18 cellular contexts compared by ENCODE assay signal in the genomic region with DNA sequence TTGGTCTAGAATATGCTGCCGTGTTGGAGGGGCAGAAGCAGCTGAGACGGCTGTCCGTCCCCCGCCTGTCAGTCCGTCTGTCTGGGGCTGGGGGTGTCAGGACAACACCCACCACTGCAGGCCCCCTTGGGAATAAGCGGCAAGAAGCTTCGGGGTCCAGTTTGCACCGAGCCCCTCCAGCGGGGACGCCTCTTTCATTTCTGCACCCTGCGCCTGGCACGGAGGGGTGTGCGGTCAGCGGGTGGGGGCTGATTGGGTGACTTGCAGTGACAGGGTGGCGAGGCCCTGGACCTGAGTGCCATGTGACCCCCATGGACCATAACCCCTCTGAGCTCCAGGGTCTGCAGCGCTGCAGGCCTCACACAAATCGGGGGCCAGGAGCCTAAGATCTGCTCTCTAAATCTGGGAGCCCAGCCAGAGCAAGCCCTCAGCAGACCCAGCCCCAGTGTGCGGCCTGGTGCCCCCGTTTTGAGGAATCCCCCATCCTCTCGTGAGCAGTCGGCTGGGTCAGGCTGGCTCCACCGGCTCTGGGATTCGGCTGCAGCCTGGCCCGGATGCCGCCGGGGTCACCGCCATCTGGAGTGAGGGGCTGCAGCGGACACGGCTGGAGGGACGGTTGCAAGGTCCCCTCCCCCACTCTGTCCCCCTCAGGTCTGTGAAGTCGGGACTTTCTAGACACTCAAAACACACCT. TPM values are rescaled to one million over a fixed set of nuclear protein-coding genes. Genes with fewer than 3 reads are reported as not detected.
DNase-seq lines count a peak whose midpoint lies in the region; ATAC-seq, FAIRE-seq and TF ChIP-seq lines count a peak whose summit lies in the region.
"Had no signal": no experiment of that assay in that cellular context is flagged by ENCODE, and none has a peak within 500 bp of the region (broad histone marks: within the 10 kb centered on the region; RNA-seq: fewer than 3 reads in every experiment).

No MANE protein-coding gene starts in this region.

- no peak for TF ChIP-seq RAD21 in GM12878 (IDR thresholded peaks at IDR 0.05; ENCODE audit: insufficient read depth, low read depth, low read length)

- no peaks in the 10 kb centered on the region for H3K9me3 Mint-ChIP-seq in CD8-positive, alpha-beta T cell

- H3K27ac Mint-ChIP-seq in CD8-positive, alpha-beta T cell: no peak overlapping the region

- no peaks in the 10 kb centered on the region for H4K20me1 ChIP-seq in GM12878 (ENCODE audit: control insufficient read depth, insufficient read depth)

- BruUV-seq in GM12878 (replicated peaks; lab: Mats Ljungman, UMichigan): TSS peak; percentile 65

- no peaks in the 10 kb centered on the region for H3K9me3 ChIP-seq in CD8-positive, alpha-beta T cell (ENCODE audit: low read length)
- H3K9me3 ChIP-seq in GM12878 (replicated peaks; ENCODE audit: control insufficient read depth, insufficient read depth, low read length) (no peaks in the 10 kb centered on the region), small intestine (ENCODE audit: control insufficient read depth, low read depth) (no peaks in the 10 kb centered on the region)
- H3K9me3 ChIP-seq: ascending aorta had no signal

- TF ChIP-seq POLR2A in GM12878 (IDR thresholded peaks at IDR 0.05; ENCODE audit: low read depth, low read length): no peak

- H2AFZ ChIP-seq in GM12878 (ENCODE audit: control insufficient read depth, low read depth, low read length): peak overlapping the region; percentile 15; the same call in 1 of the 2 replicates
- H2AFZ ChIP-seq: PC-9 had no signal

- RAD21 ChIA-PET in GM12878 (lab: Charles Lee; ENCODE audit: unreplicated experiment): interaction anchor here (0.7 to 3.9 kb wide), 7 partner anchors 8 to 130 kb away, joined by 3 to 29 read pairs (median 5); a partner anchor contains a TSS

- H3K27me3 ChIP-seq in CD8-positive, alpha-beta T cell (ENCODE audit: insufficient read depth, low read length): no peaks in the 10 kb centered on the region
- no peaks in the 10 kb centered on the region; a peak in 1 of 4 replicates for H3K27me3 ChIP-seq in GM12878 (replicated peaks in 1 of 2; ENCODE audit: control insufficient read depth in 2 of 2, insufficient read depth in 2 of 2, low read length in 1 of 2)
- no peaks in the 10 kb centered on the region for H3K27me3 ChIP-seq in small intestine (ENCODE audit: control insufficient read depth in 2 of 2, insufficient read depth in 2 of 2, low read length in 2 of 2)
- H3K27me3 ChIP-seq: ascending aorta had no signal

- FAIRE-seq in GM12878 (lab: Jason Lieb, UNC): peak; percentile 23
- FAIRE-seq in small intestine (lab: Jason Lieb, UNC): no peak
- FAIRE-seq: colon, endothelial cell of umbilical vein, frontal cortex had no signal

- no peak for ATAC-seq in CD8-positive, alpha-beta T cell
- ATAC-seq in GM18907 (IDR thresholded peaks at IDR 0.05; ENCODE audit: unreplicated experiment) (peak; percentile 7), HG03378 (IDR thresholded peaks at IDR 0.05; ENCODE audit: unreplicated experiment) (peak; percentile 3), GM12878 (no peak), GM19023 (IDR thresholded peaks at IDR 0.05; ENCODE audit: unreplicated experiment) (no peak), HG03565 (IDR thresholded peaks at IDR 0.05; ENCODE audit: unreplicated experiment) (no peak)

- H3K4me3 ChIP-seq in CD8-positive, alpha-beta T cell (ENCODE audit: low read depth, low read length): peak overlapping the region; percentile 43
- peak overlapping the region; percentile 59 for H3K4me3 ChIP-seq in GM12878
- no peak overlapping the region for H3K4me3 ChIP-seq in small intestine (ENCODE audit: low read depth in 1 of 2, low read length in 2 of 2)
- H3K4me3 ChIP-seq: ascending aorta, PC-9 had no signal

- H3K4me2 ChIP-seq in GM12878 (ENCODE audit: control insufficient read depth, insufficient read depth): peak overlapping the region; percentile 96

- H3K27me3 Mint-ChIP-seq in CD8-positive, alpha-beta T cell (ENCODE audit: low read depth): peaks cover 6% of the 10 kb centered on the region

- no peak for TF ChIP-seq EP300 in GM12878 (IDR thresholded peaks at IDR 0.05; ENCODE audit: borderline replicate concordance in 1 of 2, control insufficient read depth in 1 of 2, low read depth in 2 of 2, low read length in 2 of 2)

- SMC1A ChIA-PET in GM12878 (lab: Charles Lee; ENCODE audit: uncharacterized antibody, unreplicated experiment): interaction anchor here (0.6 to 1.6 kb wide), 8 partner anchors 8 to 130 kb away, joined by 3 to 6 read pairs (median 4); a partner anchor contains a TSS

- in situ Hi-C loops in GM12878 (cut with MboI): no loop called here

- POLR2A ChIA-PET in CD8-positive, alpha-beta T cell (lab: Charles Lee): no interaction called here
- POLR2A ChIA-PET in GM12878 (lab: Charles Lee): interaction anchor here (0.8 to 5.2 kb wide), 6 partner anchors 9 to 136 kb away, joined by 3 to 30 read pairs (median 4); a partner anchor contains a TSS

- peak overlapping the region; percentile 65 for H3K4me3 Mint-ChIP-seq in CD8-positive, alpha-beta T cell

- H3K36me3 ChIP-seq in CD8-positive, alpha-beta T cell (ENCODE audit: insufficient read depth, low read length): no peaks in the 10 kb centered on the region
- H3K36me3 ChIP-seq in GM12878 (ENCODE audit: control insufficient read depth in 2 of 2, insufficient read depth in 2 of 2, low read length in 1 of 2) (peaks cover 0 to 8% of the 10 kb centered on the region in 2 experiments; a peak in 2 of 4 replicates), small intestine (ENCODE audit: control insufficient read depth in 2 of 2, insufficient read depth in 2 of 2, low read length in 2 of 2) (no peaks in the 10 kb centered on the region)
- H3K36me3 ChIP-seq: ascending aorta had no signal

- peaks cover 13% of the 10 kb centered on the region for H3K4me1 Mint-ChIP-seq in CD8-positive, alpha-beta T cell (ENCODE audit: low read depth)

- TF ChIP-seq CTCF in CD8-positive, alpha-beta T cell (IDR thresholded peaks at IDR 0.05): no peak
- no peak for TF ChIP-seq CTCF in GM12878 (IDR thresholded peaks at IDR 0.05 in 2 of 3, conservative IDR thresholded peaks at IDR 0.05 in 1 of 3; ENCODE audit: control insufficient read depth in 2 of 3, extremely low read depth in 1 of 3, insufficient read depth in 1 of 3, low read depth in 3 of 3, low read length in 3 of 3)

- peaks cover 78% of the 10 kb centered on the region for H3K79me2 ChIP-seq in GM12878 (ENCODE audit: control insufficient read depth, insufficient read depth, low read length)

- WGBS in GM12878 (ENCODE audit: insufficient coverage, insufficient replicate concordance, low lambda C conversion rate, missing lambda C conversion rate): 5% methylated on average over 31 of the region's 31 CpGs
- 70 to 74% (median 72%) methylated on average over 30 to 31 of the region's 31 CpGs for WGBS in small intestine, 3 donors

- peak in 1 of 7 experiments; percentile 6 for DNase-seq in CD8-positive, alpha-beta T cell
- no peak for DNase-seq in GM12878 (ENCODE audit: low read depth, low spot score)
- DNase-seq in NCI-H187 treated with DMSO at 0.1 percent for 48 hours (lab: John Stamatoyannopoulos, UW): no peak
- DNase-seq in small intestine: no peak
- DNase-seq: activated gamma-delta T cell, mammary epithelial cell, NCI-H187, PC-9 had no signal

- H3K36me3 Mint-ChIP-seq in CD8-positive, alpha-beta T cell: no peaks in the 10 kb centered on the region

- no peak overlapping the region for H3K27ac ChIP-seq in CD8-positive, alpha-beta T cell (ENCODE audit: low read depth, low read length)
- H3K27ac ChIP-seq in GM12878 (ENCODE audit: control insufficient read depth, insufficient read depth) (peak overlapping the region; percentile 89), small intestine (ENCODE audit: low read depth in 1 of 2, low read length in 1 of 2) (peak overlapping the region in 1 of 2 donors; percentile 33)
- H3K27ac ChIP-seq: ascending aorta, PC-9 had no signal

- H3K4me1 ChIP-seq in CD8-positive, alpha-beta T cell (ENCODE audit: insufficient read depth, low read length): peaks cover 8% of the 10 kb centered on the region
- H3K4me1 ChIP-seq in GM12878 (ENCODE audit: control insufficient read depth, insufficient read depth, low read length) (peaks cover 81% of the 10 kb centered on the region), small intestine (ENCODE audit: control insufficient read depth in 2 of 2, insufficient read depth in 1 of 2, low read depth in 1 of 2, low read length in 1 of 2) (no peaks in the 10 kb centered on the region)
- H3K4me1 ChIP-seq: ascending aorta had no signal

- intact Hi-C loops in CD8-positive, alpha-beta T cell (cut with DNase I, micrococcal nuclease): no loop called here
- intact Hi-C loops in GM12878 (cut with micrococcal nuclease; ENCODE audit: unreplicated experiment): loop anchor here (1.0 to 2.0 kb wide), 2 partner anchors 9 to 128 kb away; a partner anchor contains a TSS

- CTCF ChIA-PET in CD8-positive, alpha-beta T cell (lab: Charles Lee): no interaction called here
- CTCF ChIA-PET in GM12878 (lab: Yijun Ruan, JAX): interaction anchor here (1.1 to 1.9 kb wide), 5 partner anchors 13 to 71 kb away, joined by 3 to 5 read pairs (median 3); no protein-coding TSS in a partner anchor

- H3K9ac ChIP-seq in GM12878 (ENCODE audit: control insufficient read depth, insufficient read depth, low read length): peak overlapping the region; percentile 63

RNA-seq across cellular contexts. Expression of a gene that starts 8.3 kb away (rescaled TPM):
- total RNA-seq in CD8-positive, alpha-beta T cell: under 1 TPM; 0.11 to 0.31 TPM
- 44.9 and 56.6 TPM in 2 replicates for total RNA-seq in GM12878 (2013; cell fraction: nucleolus; rRNA removed)
- total RNA-seq in GM12878 (2014; rRNA removed) (2.3 and 2.8 TPM in 2 replicates), GM12878 (2014; rRNA removed; fragmentation: Illumina TruSeq; extraction: Trizol) (1.3 and 1.5 TPM in 2 replicates), GM12878 (2021) (35.4 and 42.6 TPM in 2 replicates)
- 4.5 TPM for polyA plus RNA-seq in GM12878 (2011; ENCODE audit: low read depth)
- polyA plus RNA-seq in GM12878 (2011; rRNA removed) (0.75 and 1.6 TPM in 2 replicates), GM12878 (2014; fragmentation: Illumina TruSeq; extraction: Trizol) (5.6 and 6.6 TPM in 2 replicates), GM12878 (2014; fragmentation: Nextera tagmentation; extraction: Ambion mirVana) (1 to 10 TPM in 1 of 2 experiments, under 1 TPM in 1; 0.69 to 1.5 TPM), GM12878 (2014; rRNA removed) (10.2 and 15.6 TPM in 2 replicates), GM12878 (2016; fragmentation: Nextera tagmentation; extraction: Ambion mirVana) (10 to 100 TPM; 14.2 to 14.9 TPM), small intestine (1 to 10 TPM; 1.4 to 5.7 (median 2.5) TPM)
- polyA plus RNA-seq in GM12878 (2011; cell fraction: cytosol; rRNA removed): 1.8 and 2.5 TPM in 2 replicates
- polyA plus RNA-seq in GM12878 (2011; cell fraction: nucleus; rRNA removed): 18.7 and 22.6 TPM in 2 replicates
- 12.9 and 17.4 TPM in 2 replicates for polyA plus RNA-seq in GM12878 (2012)
- polyA minus RNA-seq in GM12878 (2011; rRNA and poly(A)+ RNA removed): 1.7 and 7.0 TPM in 2 replicates
- polyA minus RNA-seq in GM12878 (2011; cell fraction: cytosol; rRNA and poly(A)+ RNA removed): 4.5 and 5.3 TPM in 2 replicates
- 4.8 and 7.7 TPM in 2 replicates for polyA minus RNA-seq in GM12878 (2011; cell fraction: nucleus; rRNA and poly(A)+ RNA removed)
- total RNA-seq: endothelial cell of umbilical vein, NCI-H460, renal cortical epithelial cell had no signal
- polyA plus RNA-seq: endothelial cell of umbilical vein had no signal

Comparison
In these comparisons a context has a peak if more than half of its experiments do, and no peak if none do; other contexts are left out.
1. ATAC-seq: peak in GM18907 (single experiment) and HG03378 (single experiment); none in CD8-positive, alpha-beta T cell (single experiment), GM12878 (single experiment), GM19023 (single experiment) and HG03565 (single experiment).
2. H3K4me3 ChIP-seq: peak in CD8-positive, alpha-beta T cell (single experiment) and GM12878 (single experiment); none in small intestine (0 of 2).